ENCODE assay signal across 12 cellular contexts in genomic region chr14:50928002-50928635, GRCh38. TPM values are rescaled to one million over a fixed set of nuclear protein-coding genes. Genes with fewer than 3 reads are reported as not detected.
DNase-seq lines count a peak whose midpoint lies in the region; ATAC-seq, FAIRE-seq and TF ChIP-seq lines count a peak whose summit lies in the region.
"Had no signal": no experiment of that assay in that cellular context is flagged by ENCODE, and none has a peak within 500 bp of the region (broad histone marks: within the 10 kb centered on the region; RNA-seq: fewer than 3 reads in every experiment).

No MANE protein-coding gene starts in this region.

- no peak for TF ChIP-seq CTCF in K562 (IDR thresholded peaks at IDR 0.05 in 2 of 3, conservative IDR thresholded peaks at IDR 0.05 in 1 of 3; ENCODE audit: insufficient read depth in 2 of 3, low read depth in 1 of 3, low read length in 3 of 3)
- no peak for TF ChIP-seq CTCF in progenitor cell of endocrine pancreas (IDR thresholded peaks at IDR 0.05; ENCODE audit: unreplicated experiment)

- no TSS peak for BruUV-seq in K562 (replicated peaks; lab: Mats Ljungman, UMichigan)

- H3K36me3 ChIP-seq in K562 (ENCODE audit: control insufficient read depth, insufficient read depth, low read length): peaks cover 28% of the 10 kb centered on the region; the same call in 2 of the 3 replicates

- peaks cover 7 to 34% of the 10 kb centered on the region in 2 experiments; a peak in 4 of 5 replicates for H3K4me1 ChIP-seq in K562 (replicated peaks in 1 of 2; ENCODE audit: control insufficient read depth in 2 of 2, insufficient read depth in 2 of 2, low read length in 2 of 2)

- H3K4me3 ChIP-seq in Jurkat, Clone E6-1 (ENCODE audit: low read length): no peak overlapping the region
- H3K4me3 ChIP-seq in K562: no peak overlapping the region

- peak; percentile 75 for FAIRE-seq in K562 (lab: Jason Lieb, UNC)
- FAIRE-seq: TTC549 had no signal

- no peaks in the 10 kb centered on the region for H3K36me3 Mint-ChIP-seq in activated CD4-positive, alpha-beta T cell treated with anti-CD3 and anti-CD28 coated beads, Interleukin-2, amount 10 ng/mL, durations not matched to agents 7 days and 5 days (ENCODE audit: low read depth)
- no peaks in the 10 kb centered on the region for H3K36me3 Mint-ChIP-seq in progenitor cell of endocrine pancreas (ENCODE audit: insufficient read depth)

- no peak for TF ChIP-seq EP300 in K562 (IDR thresholded peaks at IDR 0.05; ENCODE audit: low read length)

- no peaks in the 10 kb centered on the region for H3K4me1 Mint-ChIP-seq in activated CD4-positive, alpha-beta T cell treated with anti-CD3 and anti-CD28 coated beads, Interleukin-2, amount 10 ng/mL, durations not matched to agents 7 days and 5 days
- no peaks in the 10 kb centered on the region for H3K4me1 Mint-ChIP-seq in progenitor cell of endocrine pancreas (ENCODE audit: low read depth)

- DNase-seq in CD1c-positive myeloid dendritic cell (ENCODE audit: extremely low spot score) (peak; percentile 89), K562 (ENCODE audit: extremely low read depth in 1 of 4, low spot score in 3 of 4) (no peak), mucosa of gallbladder (ENCODE audit: low spot score) (peak; percentile 21), progenitor cell of endocrine pancreas (ENCODE audit: low spot score, unreplicated experiment) (no peak)
- peak; percentile 16 for DNase-seq in Jurkat, Clone E6-1 (ENCODE audit: low read depth, low spot score)
- DNase-seq in activated CD4-positive, alpha-beta T cell treated with anti-CD3 and anti-CD28 coated beads, Interleukin-2, amount 10 ng/mL, durations not matched to agents 7 days and 5 days: no peak
- no peak for DNase-seq in stimulated activated naive CD4-positive, alpha-beta T cell treated with Interleukin-2 at 50 U/mL for 16 hours (lab: John Stamatoyannopoulos, UW)
- DNase-seq: Caco-2; midbrain; stimulated activated CD4-positive, alpha-beta T cell treated with anti-CD3 and anti-CD28 coated beads, Interleukin-4, amount 100 ng/mL, for 1 hour had no signal

- H3K4me3 Mint-ChIP-seq in activated CD4-positive, alpha-beta T cell treated with anti-CD3 and anti-CD28 coated beads, Interleukin-2, amount 10 ng/mL, durations not matched to agents 7 days and 5 days: no peak overlapping the region
- H3K4me3 Mint-ChIP-seq in progenitor cell of endocrine pancreas (ENCODE audit: low read depth): no peak overlapping the region

- H3K27ac ChIP-seq in K562 (ENCODE audit: extremely low read depth, low read depth, low read length): peak overlapping the region; percentile 85; the same call in 2 of the 3 replicates

- H3K27me3 Mint-ChIP-seq in activated CD4-positive, alpha-beta T cell treated with anti-CD3 and anti-CD28 coated beads, Interleukin-2, amount 10 ng/mL, durations not matched to agents 7 days and 5 days: peaks cover 20% of the 10 kb centered on the region
- H3K27me3 Mint-ChIP-seq in progenitor cell of endocrine pancreas: no peaks in the 10 kb centered on the region

- no peak for TF ChIP-seq POLR2A in K562 (conservative IDR thresholded peaks at IDR 0.05)
- no peak for TF ChIP-seq POLR2A in GM18505 (IDR thresholded peaks at IDR 0.05; ENCODE audit: borderline replicate concordance, extremely low read depth, insufficient read depth, insufficient read length)

- no peaks in the 10 kb centered on the region for H3K27me3 ChIP-seq in K562 (ENCODE audit: control insufficient read depth in 2 of 2, insufficient read depth in 2 of 2, low read length in 2 of 2)

- no peak overlapping the region for H3K9ac ChIP-seq in K562 (ENCODE audit: insufficient read depth in 1 of 2, low read depth in 2 of 2, low read length in 2 of 2)

- intact Hi-C loops in K562 (cut with micrococcal nuclease): no loop called here

- in situ Hi-C loops in K562 (cut with MboI): no loop called here

- POLR2A ChIA-PET in K562 (lab: Yijun Ruan, JAX): interaction anchor here (0.6 to 1.2 kb wide), 4 partner anchors 14 to 326 kb away, joined by 3 to 4 read pairs (median 4); no protein-coding TSS in a partner anchor
- POLR2A ChIA-PET in activated CD4-positive, alpha-beta T cell treated with anti-CD3 and anti-CD28 coated beads, Interleukin-2, amount 10 ng/mL, durations not matched to agents 7 days and 5 days (lab: Charles Lee): no interaction called here

- H3K9me1 ChIP-seq in K562 (ENCODE audit: control insufficient read depth, insufficient read depth, low read length): peaks cover 3% of the 10 kb centered on the region

- no peak overlapping the region for H3K27ac Mint-ChIP-seq in activated CD4-positive, alpha-beta T cell treated with anti-CD3 and anti-CD28 coated beads, Interleukin-2, amount 10 ng/mL, durations not matched to agents 7 days and 5 days
- no peak overlapping the region for H3K27ac Mint-ChIP-seq in progenitor cell of endocrine pancreas

- H4K20me1 ChIP-seq in K562 (replicated peaks; ENCODE audit: control insufficient read depth, insufficient read depth, low read length): no peaks in the 10 kb centered on the region

- no peaks in the 10 kb centered on the region for H3K9me3 ChIP-seq in K562 (replicated peaks; ENCODE audit: control insufficient read depth, insufficient read depth, low read depth, low read length)
- H3K9me3 ChIP-seq: Caco-2 had no signal

- 42% methylated on average over 6 of the region's 6 CpGs for WGBS in K562 (ENCODE audit: insufficient coverage, low coverage, missing lambda C conversion rate)

- peak overlapping the region; percentile 15; the same call in 1 of the 2 replicates for H3K4me2 ChIP-seq in K562 (ENCODE audit: insufficient read depth, low read length)

- ATAC-seq in K562 (peak; percentile 53), GM18505 (IDR thresholded peaks at IDR 0.05; ENCODE audit: unreplicated experiment) (no peak)

- peak overlapping the region; percentile 14; the same call in 1 of the 2 replicates for H2AFZ ChIP-seq in K562 (ENCODE audit: low read depth, low read length)

- TF ChIP-seq RAD21 in K562 (CRISPR knock-in tag; conservative IDR thresholded peaks at IDR 0.05 in 1 of 2, IDR thresholded peaks at IDR 0.05 in 1 of 2): no peak

- CTCF ChIA-PET in K562 (lab: Yijun Ruan, JAX; ENCODE audit: low intra/inter-chr PET ratio): no interaction called here
- CTCF ChIA-PET in activated CD4-positive, alpha-beta T cell treated with anti-CD3 and anti-CD28 coated beads, Interleukin-2, amount 10 ng/mL, durations not matched to agents 7 days and 5 days (lab: Charles Lee): no interaction called here

- no peaks in the 10 kb centered on the region for H3K9me3 Mint-ChIP-seq in activated CD4-positive, alpha-beta T cell treated with anti-CD3 and anti-CD28 coated beads, Interleukin-2, amount 10 ng/mL, durations not matched to agents 7 days and 5 days
- no peaks in the 10 kb centered on the region for H3K9me3 Mint-ChIP-seq in progenitor cell of endocrine pancreas (ENCODE audit: low read depth)

- H3K79me2 ChIP-seq in K562 (ENCODE audit: control insufficient read depth, insufficient read depth, low read length): no peaks in the 10 kb centered on the region

TF ChIP-seq in K562, 482 proteins besides CTCF, POLR2A, EP300 and RAD21 (continues in another document):
- TF ChIP-seq ZKSCAN3 (CRISPR knock-in tag; IDR thresholded peaks at IDR 0.05) (no peak), CC2D1A (IDR thresholded peaks at IDR 0.05) (no peak)

RNA-seq across cellular contexts. Expression of gene PYGL, which starts 16.2 kb away (rescaled TPM):
- 6.2 TPM for polyA plus RNA-seq in Jurkat, Clone E6-1 (2012; ENCODE audit: insufficient read depth, insufficient read length)
- total RNA-seq in K562 (2011; cell fraction: chromatin; rRNA removed; ENCODE audit: low replicate concordance): 15.7 and 21.8 TPM in 2 replicates
- 7.1 and 10.3 TPM in 2 replicates for total RNA-seq in K562 (2011; cell fraction: nucleolus; rRNA removed)
- 12.4 and 12.5 TPM in 2 replicates for total RNA-seq in K562 (2011; cell fraction: nucleoplasm; rRNA removed)
- total RNA-seq in K562 (2014; rRNA removed) (14.6 and 14.8 TPM in 2 replicates), K562 (2014; rRNA removed; fragmentation: Illumina TruSeq; extraction: Trizol) (13.1 and 14.3 TPM in 2 replicates), K562 (2015; rRNA removed; fragmentation: Illumina TruSeq; extraction: Trizol) (17.9 and 20.4 TPM in 2 replicates), K562 (2021) (9.4 and 10.8 TPM in 2 replicates), mucosa of gallbladder (11.2 TPM), progenitor cell of endocrine pancreas (12.0 and 15.3 TPM in 2 replicates)
- polyA plus RNA-seq in K562 (2011; rRNA removed) (14.6 and 23.8 TPM in 2 replicates), K562 (2014; fragmentation: Illumina TruSeq; extraction: Trizol) (12.8 and 13.8 TPM in 2 replicates), K562 (2014; fragmentation: Nextera tagmentation; extraction: Ambion mirVana) (1 to 10 TPM; 3.5 to 6.6 TPM), K562 (2014; rRNA removed) (10.4 and 19.3 TPM in 2 replicates)
- 11.1 and 17.4 TPM in 2 replicates for polyA plus RNA-seq in K562 (2011; cell fraction: cytosol; rRNA removed)
- polyA plus RNA-seq in K562 (2011; cell fraction: nucleus; rRNA removed): 19.7 and 23.8 TPM in 2 replicates
- polyA plus RNA-seq in K562 (2012): 16.1 and 49.9 TPM in 2 replicates
- polyA minus RNA-seq in K562 (2011; rRNA and poly(A)+ RNA removed): 14.9 and 30.1 TPM in 2 replicates
- 9.3 and 16.9 TPM in 2 replicates for polyA minus RNA-seq in K562 (2011; cell fraction: cytosol; rRNA and poly(A)+ RNA removed)
- polyA minus RNA-seq in K562 (2011; cell fraction: nucleus; rRNA and poly(A)+ RNA removed): 11.6 and 18.1 TPM in 2 replicates
- total RNA-seq in activated CD4-positive, alpha-beta T cell treated with anti-CD3 and anti-CD28 coated beads, Interleukin-2, amount 10 ng/mL, durations not matched to agents 7 days and 5 days: not detected

RNA-seq across cellular contexts. Expression of gene ABHD12B, which starts 56.3 kb away (rescaled TPM):
- polyA plus RNA-seq in Jurkat, Clone E6-1 (2012; ENCODE audit: insufficient read depth, insufficient read length): not detected
- not detected in 2 replicates for total RNA-seq in K562 (2011; cell fraction: chromatin; rRNA removed; ENCODE audit: low replicate concordance)
- not detected in 2 replicates for total RNA-seq in K562 (2011; cell fraction: nucleolus; rRNA removed)
- not detected in 2 replicates for total RNA-seq in K562 (2011; cell fraction: nucleoplasm; rRNA removed)
- not detected in 2 replicates for total RNA-seq in K562 (2014; rRNA removed)
- not detected in 2 replicates for total RNA-seq in K562 (2014; rRNA removed; fragmentation: Illumina TruSeq; extraction: Trizol)
- total RNA-seq in K562 (2015; rRNA removed; fragmentation: Illumina TruSeq; extraction: Trizol): not detected in 2 replicates
- not detected in 2 replicates for total RNA-seq in K562 (2021)
- not detected in 2 replicates for polyA plus RNA-seq in K562 (2011; rRNA removed)
- not detected in 2 replicates for polyA plus RNA-seq in K562 (2011; cell fraction: cytosol; rRNA removed)
- not detected in 2 replicates for polyA plus RNA-seq in K562 (2011; cell fraction: nucleus; rRNA removed)
- 0.37 TPM in 1 of 2 replicates, not detected in the other for polyA plus RNA-seq in K562 (2012)
- polyA plus RNA-seq in K562 (2014; fragmentation: Illumina TruSeq; extraction: Trizol): not detected in 2 replicates
- polyA plus RNA-seq in K562 (2014; fragmentation: Nextera tagmentation; extraction: Ambion mirVana): not detected
- polyA plus RNA-seq in K562 (2014; rRNA removed): not detected in 2 replicates
- not detected in 2 replicates for polyA minus RNA-seq in K562 (2011; rRNA and poly(A)+ RNA removed)
- polyA minus RNA-seq in K562 (2011; cell fraction: cytosol; rRNA and poly(A)+ RNA removed): not detected in 2 replicates
- not detected in 2 replicates for polyA minus RNA-seq in K562 (2011; cell fraction: nucleus; rRNA and poly(A)+ RNA removed)
- total RNA-seq in mucosa of gallbladder: 1.0 TPM
- total RNA-seq in activated CD4-positive, alpha-beta T cell treated with anti-CD3 and anti-CD28 coated beads, Interleukin-2, amount 10 ng/mL, durations not matched to agents 7 days and 5 days: not detected
- not detected in 2 replicates for total RNA-seq in progenitor cell of endocrine pancreas
- total RNA-seq: Caco-2 had no signal

Comparison
In these comparisons a context has a peak if more than half of its experiments do, and no peak if none do; other contexts are left out.
1. DNase-seq: peak in CD1c-positive myeloid dendritic cell (single experiment), Jurkat, Clone E6-1 (single experiment) and mucosa of gallbladder (single experiment); none in K562 (0 of 4), activated CD4-positive, alpha-beta T cell treated with anti-CD3 and anti-CD28 coated beads, Interleukin-2, amount 10 ng/mL, durations not matched to agents 7 days and 5 days (single experiment), progenitor cell of endocrine pancreas (single experiment) and stimulated activated naive CD4-positive, alpha-beta T cell treated with Interleukin-2 at 50 U/mL for 16 hours (single experiment).
2. RNA of gene PYGL, which starts 16.2 kb away (total RNA-seq): 7.1 to 21.8 TPM in K562, 12.0 to 15.3 TPM in progenitor cell of endocrine pancreas and 11.2 TPM in mucosa of gallbladder (single experiment); not detected in activated CD4-positive, alpha-beta T cell treated with anti-CD3 and anti-CD28 coated beads, Interleukin-2, amount 10 ng/mL, durations not matched to agents 7 days and 5 days; every median in the first group is over 4 times any median in the second.